In genomic region chr5:1054799-1055775, GRCh38 we compare ENCODE assay signal across 12 cellular contexts. TPM values are rescaled to one million over a fixed set of nuclear protein-coding genes. Genes with fewer than 3 reads are reported as not detected.
"Had no signal": no experiment of that assay in that cellular context is flagged by ENCODE, and none has a peak within 500 bp of the region (broad histone marks: within the 10 kb centered on the region; RNA-seq: fewer than 3 reads in every experiment).

No MANE protein-coding gene starts in this region.

- ATAC-seq: left colon, pancreas had no signal

- H3K27me3 ChIP-seq: esophagus muscularis mucosa, pancreas, uterus had no signal

- H3K9me3 ChIP-seq: esophagus muscularis mucosa, pancreas, uterus had no signal

- H3K27ac ChIP-seq: dorsolateral prefrontal cortex, esophagus muscularis mucosa, pancreas, uterus had no signal

- H3K4me1 ChIP-seq: pancreas, uterus had no signal

- H3K4me3 ChIP-seq: dorsolateral prefrontal cortex, esophagus muscularis mucosa, pancreas, smooth muscle cell, uterus had no signal

- H3K36me3 ChIP-seq: uterus had no signal

- DNase-seq: activated CD4-positive, alpha-beta T cell treated with anti-CD3 and anti-CD28 coated beads for 48 hours; activated CD8-positive, alpha-beta memory T cell treated with anti-CD3 and anti-CD28 coated beads for 24 hours; activated effector memory CD4-positive, alpha-beta T cell treated with Interleukin-2 at 50 U/mL for 16 hours; activated naive CD8-positive, alpha-beta T cell treated with anti-CD3 and anti-CD28 coated beads for 36 hours; activated T-cell treated with anti-CD3 and anti-CD28 coated beads, Interleukin-2, amount 50 U/mL, for 1 hour; dorsolateral prefrontal cortex; immature natural killer cell; left colon; uterus had no signal

RNA-seq across cellular contexts. Expression of gene NKD2, which starts 46.5 kb away (rescaled TPM):
- polyA plus RNA-seq: immature natural killer cell had no signal
